Comparison of ENCODE assay signal across 1 cellular context in the genomic region with DNA sequence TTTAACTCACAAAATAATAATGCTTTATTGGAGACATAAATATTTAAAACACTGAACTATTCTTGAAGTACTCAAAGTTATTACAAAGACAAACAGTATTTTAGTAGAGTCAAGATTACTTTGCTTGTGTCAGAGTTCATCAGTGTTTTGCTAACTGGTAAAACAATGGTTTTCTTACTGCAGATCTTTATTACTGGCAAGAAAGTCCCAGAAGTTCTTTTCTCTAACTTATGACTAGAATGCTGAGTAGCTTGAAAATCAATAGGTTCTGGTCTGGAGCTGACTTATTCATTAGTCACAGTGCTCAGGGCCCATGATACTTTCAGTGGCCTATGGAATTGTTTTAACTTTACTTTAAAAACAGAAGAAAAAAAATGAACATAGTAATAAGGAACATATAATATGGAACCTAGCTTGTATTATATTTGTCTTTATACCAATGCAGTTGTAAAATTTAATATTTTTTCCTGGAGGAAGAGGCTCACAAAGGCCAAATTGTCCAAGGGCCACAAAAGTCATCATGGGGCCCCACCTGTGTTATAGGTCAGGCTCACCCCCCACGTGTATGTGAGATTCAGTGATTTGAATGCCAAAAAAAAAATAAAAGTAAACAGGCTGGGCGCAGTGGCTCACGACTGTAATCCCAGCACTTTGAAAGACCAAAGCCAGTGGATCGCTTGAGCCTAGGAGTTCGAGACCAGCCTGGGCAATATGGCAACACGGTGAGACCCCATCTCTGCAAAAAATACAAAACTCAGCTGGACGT.
TF ChIP-seq lines count a peak whose summit lies in the region.

No MANE protein-coding gene starts in this region.

TF ChIP-seq in GM12878, 131 proteins besides CTCF, POLR2A, EP300 and RAD21:
- TF ChIP-seq RAD51 (IDR thresholded peaks at IDR 0.05) = no peak
- no peak for TF ChIP-seq HDAC2 (IDR thresholded peaks at IDR 0.05)
- TF ChIP-seq KLF5 (IDR thresholded peaks at IDR 0.05; ENCODE audit: partially characterized antibody) = no peak
- no peak for TF ChIP-seq KDM1A (IDR thresholded peaks at IDR 0.05; ENCODE audit: borderline replicate concordance)
- no peak for TF ChIP-seq RB1 (IDR thresholded peaks at IDR 0.05; ENCODE audit: borderline replicate concordance)
- no peak for TF ChIP-seq HCFC1 (IDR thresholded peaks at IDR 0.05; ENCODE audit: low read length)
- TF ChIP-seq SRF (IDR thresholded peaks at IDR 0.05; ENCODE audit: low read depth in 2 of 2, low read length in 2 of 2) = no peak
- TF ChIP-seq CBX3 (IDR thresholded peaks at IDR 0.05; ENCODE audit: borderline replicate concordance, low read depth) = no peak
- TF ChIP-seq ATF7 (IDR thresholded peaks at IDR 0.05; ENCODE audit: low read depth) = no peak
- TF ChIP-seq WRNIP1 (IDR thresholded peaks at IDR 0.05; ENCODE audit: borderline replicate concordance, low read depth, low read length) = no peak
- no peak for TF ChIP-seq NFYA (IDR thresholded peaks at IDR 0.05; ENCODE audit: borderline replicate concordance, low read depth, low read length)
- no peak for TF ChIP-seq MYB (IDR thresholded peaks at IDR 0.05; ENCODE audit: borderline replicate concordance, low read depth, low read length)
- no peak for TF ChIP-seq MEF2B (IDR thresholded peaks at IDR 0.05; ENCODE audit: partially characterized antibody, poor library complexity, severe bottlenecking)
- TF ChIP-seq, protein P1, sequence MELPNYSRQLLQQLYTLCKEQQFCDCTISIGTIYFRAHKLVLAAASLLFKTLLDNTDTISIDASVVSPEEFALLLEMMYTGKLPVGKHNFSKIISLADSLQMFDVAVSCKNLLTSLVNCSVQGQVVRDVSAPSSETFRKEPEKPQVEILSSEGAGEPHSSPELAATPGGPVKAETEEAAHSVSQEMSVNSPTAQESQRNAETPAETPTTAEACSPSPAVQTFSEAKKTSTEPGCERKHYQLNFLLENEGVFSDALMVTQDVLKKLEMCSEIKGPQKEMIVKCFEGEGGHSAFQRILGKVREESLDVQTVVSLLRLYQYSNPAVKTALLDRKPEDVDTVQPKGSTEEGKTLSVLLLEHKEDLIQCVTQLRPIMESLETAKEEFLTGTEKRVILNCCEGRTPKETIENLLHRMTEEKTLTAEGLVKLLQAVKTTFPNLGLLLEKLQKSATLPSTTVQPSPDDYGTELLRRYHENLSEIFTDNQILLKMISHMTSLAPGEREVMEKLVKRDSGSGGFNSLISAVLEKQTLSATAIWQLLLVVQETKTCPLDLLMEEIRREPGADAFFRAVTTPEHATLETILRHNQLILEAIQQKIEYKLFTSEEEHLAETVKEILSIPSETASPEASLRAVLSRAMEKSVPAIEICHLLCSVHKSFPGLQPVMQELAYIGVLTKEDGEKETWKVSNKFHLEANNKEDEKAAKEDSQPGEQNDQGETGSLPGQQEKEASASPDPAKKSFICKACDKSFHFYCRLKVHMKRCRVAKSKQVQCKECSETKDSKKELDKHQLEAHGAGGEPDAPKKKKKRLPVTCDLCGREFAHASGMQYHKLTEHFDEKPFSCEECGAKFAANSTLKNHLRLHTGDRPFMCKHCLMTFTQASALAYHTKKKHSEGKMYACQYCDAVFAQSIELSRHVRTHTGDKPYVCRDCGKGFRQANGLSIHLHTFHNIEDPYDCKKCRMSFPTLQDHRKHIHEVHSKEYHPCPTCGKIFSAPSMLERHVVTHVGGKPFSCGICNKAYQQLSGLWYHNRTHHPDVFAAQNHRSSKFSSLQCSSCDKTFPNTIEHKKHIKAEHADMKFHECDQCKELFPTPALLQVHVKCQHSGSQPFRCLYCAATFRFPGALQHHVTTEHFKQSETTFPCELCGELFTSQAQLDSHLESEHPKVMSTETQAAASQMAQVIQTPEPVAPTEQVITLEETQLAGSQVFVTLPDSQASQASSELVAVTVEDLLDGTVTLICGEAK (IDR thresholded peaks at IDR 0.05; ENCODE audit: borderline replicate concordance) = no peak
- TF ChIP-seq, protein P2, sequence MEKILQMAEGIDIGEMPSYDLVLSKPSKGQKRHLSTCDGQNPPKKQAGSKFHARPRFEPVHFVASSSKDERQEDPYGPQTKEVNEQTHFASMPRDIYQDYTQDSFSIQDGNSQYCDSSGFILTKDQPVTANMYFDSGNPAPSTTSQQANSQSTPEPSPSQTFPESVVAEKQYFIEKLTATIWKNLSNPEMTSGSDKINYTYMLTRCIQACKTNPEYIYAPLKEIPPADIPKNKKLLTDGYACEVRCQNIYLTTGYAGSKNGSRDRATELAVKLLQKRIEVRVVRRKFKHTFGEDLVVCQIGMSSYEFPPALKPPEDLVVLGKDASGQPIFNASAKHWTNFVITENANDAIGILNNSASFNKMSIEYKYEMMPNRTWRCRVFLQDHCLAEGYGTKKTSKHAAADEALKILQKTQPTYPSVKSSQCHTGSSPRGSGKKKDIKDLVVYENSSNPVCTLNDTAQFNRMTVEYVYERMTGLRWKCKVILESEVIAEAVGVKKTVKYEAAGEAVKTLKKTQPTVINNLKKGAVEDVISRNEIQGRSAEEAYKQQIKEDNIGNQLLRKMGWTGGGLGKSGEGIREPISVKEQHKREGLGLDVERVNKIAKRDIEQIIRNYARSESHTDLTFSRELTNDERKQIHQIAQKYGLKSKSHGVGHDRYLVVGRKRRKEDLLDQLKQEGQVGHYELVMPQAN (conservative IDR thresholded peaks at IDR 0.05) = no peak
- no peak for TF ChIP-seq EZH2 (IDR thresholded peaks at IDR 0.05; ENCODE audit: borderline replicate concordance, control insufficient read depth, low read depth, low read length)
- TF ChIP-seq DPF2 (IDR thresholded peaks at IDR 0.05) = no peak
- TF ChIP-seq, protein P3, sequence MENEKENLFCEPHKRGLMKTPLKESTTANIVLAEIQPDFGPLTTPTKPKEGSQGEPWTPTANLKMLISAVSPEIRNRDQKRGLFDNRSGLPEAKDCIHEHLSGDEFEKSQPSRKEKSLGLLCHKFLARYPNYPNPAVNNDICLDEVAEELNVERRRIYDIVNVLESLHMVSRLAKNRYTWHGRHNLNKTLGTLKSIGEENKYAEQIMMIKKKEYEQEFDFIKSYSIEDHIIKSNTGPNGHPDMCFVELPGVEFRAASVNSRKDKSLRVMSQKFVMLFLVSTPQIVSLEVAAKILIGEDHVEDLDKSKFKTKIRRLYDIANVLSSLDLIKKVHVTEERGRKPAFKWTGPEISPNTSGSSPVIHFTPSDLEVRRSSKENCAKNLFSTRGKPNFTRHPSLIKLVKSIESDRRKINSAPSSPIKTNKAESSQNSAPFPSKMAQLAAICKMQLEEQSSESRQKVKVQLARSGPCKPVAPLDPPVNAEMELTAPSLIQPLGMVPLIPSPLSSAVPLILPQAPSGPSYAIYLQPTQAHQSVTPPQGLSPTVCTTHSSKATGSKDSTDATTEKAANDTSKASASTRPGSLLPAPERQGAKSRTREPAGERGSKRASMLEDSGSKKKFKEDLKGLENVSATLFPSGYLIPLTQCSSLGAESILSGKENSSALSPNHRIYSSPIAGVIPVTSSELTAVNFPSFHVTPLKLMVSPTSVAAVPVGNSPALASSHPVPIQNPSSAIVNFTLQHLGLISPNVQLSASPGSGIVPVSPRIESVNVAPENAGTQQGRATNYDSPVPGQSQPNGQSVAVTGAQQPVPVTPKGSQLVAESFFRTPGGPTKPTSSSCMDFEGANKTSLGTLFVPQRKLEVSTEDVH (IDR thresholded peaks at IDR 0.05; ENCODE audit: low read depth, partially characterized antibody) = no peak
- TF ChIP-seq, protein P4, sequence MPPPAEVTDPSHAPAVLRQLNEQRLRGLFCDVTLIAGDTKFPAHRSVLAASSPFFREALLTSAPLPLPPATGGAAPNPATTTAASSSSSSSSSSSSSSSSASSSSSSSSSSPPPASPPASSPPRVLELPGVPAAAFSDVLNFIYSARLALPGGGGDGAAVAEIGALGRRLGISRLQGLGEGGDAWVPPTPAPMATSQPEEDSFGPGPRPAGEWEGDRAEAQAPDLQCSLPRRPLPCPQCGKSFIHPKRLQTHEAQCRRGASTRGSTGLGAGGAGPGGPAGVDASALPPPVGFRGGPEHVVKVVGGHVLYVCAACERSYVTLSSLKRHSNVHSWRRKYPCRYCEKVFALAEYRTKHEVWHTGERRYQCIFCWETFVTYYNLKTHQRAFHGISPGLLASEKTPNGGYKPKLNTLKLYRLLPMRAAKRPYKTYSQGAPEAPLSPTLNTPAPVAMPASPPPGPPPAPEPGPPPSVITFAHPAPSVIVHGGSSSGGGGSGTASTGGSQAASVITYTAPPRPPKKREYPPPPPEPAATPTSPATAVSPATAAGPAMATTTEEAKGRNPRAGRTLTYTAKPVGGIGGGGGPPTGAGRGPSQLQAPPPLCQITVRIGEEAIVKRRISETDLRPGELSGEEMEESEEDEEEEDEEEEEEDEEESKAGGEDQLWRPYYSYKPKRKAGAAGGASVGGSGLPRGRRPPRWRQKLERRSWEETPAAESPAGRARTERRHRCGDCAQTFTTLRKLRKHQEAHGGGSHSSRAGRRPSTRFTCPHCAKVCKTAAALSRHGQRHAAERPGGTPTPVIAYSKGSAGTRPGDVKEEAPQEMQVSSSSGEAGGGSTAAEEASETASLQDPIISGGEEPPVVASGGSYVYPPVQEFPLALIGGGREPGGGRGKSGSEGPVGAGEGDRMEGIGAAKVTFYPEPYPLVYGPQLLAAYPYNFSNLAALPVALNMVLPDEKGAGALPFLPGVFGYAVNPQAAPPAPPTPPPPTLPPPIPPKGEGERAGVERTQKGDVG (CRISPR knock-in tag; IDR thresholded peaks at IDR 0.05) = no peak
- TF ChIP-seq BACH1 (IDR thresholded peaks at IDR 0.05; ENCODE audit: borderline replicate concordance) = no peak
